ENCODE assay signal across 1 cellular context in the genomic region with DNA sequence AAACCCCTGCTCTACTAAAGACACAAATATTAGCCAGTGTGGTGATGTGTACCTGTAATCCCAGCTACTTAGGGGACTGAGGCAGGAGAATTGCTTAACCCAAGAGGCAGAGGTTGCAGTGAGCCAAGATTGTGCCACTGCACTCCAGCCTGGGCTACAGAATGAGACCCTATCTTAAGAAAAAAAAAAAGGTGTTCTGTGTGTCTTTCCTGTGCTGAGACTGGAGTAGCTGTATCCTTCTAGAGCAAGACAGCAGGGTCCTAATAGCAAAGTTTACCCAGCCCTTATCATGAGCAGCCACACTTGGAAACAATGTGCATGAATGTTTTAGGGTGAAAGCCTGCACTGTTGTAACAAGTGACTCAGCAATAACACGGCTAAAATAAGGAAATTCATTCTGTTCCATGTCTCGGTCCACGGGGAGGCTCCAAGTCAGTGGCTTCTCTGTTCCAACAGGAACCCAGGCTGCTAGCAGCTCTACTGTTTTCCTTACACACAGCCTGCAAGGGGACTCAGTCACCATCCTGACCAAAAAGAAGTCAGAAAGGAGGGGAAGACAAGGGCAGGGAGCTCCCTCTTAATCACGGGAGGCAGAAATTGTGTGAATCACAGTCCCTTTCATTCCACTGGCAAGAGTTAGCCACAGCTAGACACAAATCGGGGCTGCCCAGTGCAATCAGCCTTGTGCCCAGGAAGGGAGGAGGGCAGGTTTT.
A peak's percentile ranks its signal among the peaks of the same experiment; 100 is the strongest.
TF ChIP-seq lines count a peak whose summit lies in the region.

No MANE protein-coding gene starts in this region.

TF ChIP-seq in K562, 482 proteins besides CTCF, POLR2A, EP300 and RAD21 (continued from another document and continues in another):
- TF ChIP-seq, protein P1, sequence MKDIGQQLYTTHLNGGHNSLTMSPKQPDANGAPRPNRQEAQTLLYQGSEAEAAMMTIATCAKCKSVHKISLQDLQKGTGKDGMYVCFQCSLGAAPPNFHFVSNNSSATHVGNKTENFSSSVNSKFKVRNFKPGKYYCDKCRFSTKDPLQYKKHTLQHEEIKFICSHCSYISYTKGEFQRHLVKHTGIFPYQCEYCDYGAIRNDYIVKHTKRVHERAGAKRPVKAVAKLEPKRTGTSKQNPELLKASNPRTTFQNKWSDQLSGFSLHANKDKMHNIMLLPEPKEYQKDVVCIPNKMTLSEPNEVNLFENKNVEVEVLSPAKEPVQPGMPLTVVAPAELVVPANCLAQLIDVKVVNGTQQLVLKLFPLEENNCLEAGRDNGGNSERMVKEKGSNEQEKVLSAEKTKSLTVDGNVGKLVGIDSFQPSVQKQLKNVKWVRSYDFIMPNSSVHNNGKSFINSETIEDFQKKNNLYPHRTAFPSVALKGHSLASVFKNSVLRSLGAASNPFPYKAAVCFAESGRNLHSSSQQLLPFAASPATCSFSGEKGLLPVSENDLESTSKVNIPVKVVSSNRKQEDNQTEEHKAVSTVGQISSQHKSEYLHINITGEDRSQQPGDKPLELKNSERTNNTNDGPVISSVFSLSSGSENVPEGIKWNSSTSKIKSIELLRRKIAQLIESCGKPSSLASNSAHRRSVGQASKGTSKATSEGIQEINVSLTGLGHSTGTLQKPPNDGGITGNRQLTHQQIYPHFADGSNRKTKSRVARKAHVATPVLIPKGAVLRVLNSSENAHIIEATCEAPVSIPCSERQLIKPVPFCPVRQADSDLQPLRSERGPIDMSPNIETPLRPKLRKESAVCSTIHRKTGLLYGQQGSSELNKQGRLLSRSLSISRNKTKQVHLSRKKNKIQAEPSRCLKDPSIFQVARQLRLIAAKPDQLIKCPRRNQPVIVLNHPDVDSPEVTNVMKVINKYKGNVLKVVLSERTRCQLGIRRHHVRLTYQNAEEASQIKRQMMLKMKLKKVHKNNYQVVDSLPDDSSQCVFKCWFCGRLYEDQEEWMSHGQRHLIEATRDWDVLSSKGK (CRISPR knock-in tag; IDR thresholded peaks at IDR 0.05): no peak
- peak; percentile 90; the same call in 1 of the 2 replicates for TF ChIP-seq LEF1 (IDR thresholded peaks at IDR 0.05)
- TF ChIP-seq EGR1 (conservative IDR thresholded peaks at IDR 0.05): no peak
- peak; percentile 70 for TF ChIP-seq SMAD3 (CRISPR knock-in tag; conservative IDR thresholded peaks at IDR 0.05)
- no peak for TF ChIP-seq STAG1 (CRISPR knock-in tag; IDR thresholded peaks at IDR 0.05; ENCODE audit: borderline replicate concordance)
- TF ChIP-seq, protein P2, sequence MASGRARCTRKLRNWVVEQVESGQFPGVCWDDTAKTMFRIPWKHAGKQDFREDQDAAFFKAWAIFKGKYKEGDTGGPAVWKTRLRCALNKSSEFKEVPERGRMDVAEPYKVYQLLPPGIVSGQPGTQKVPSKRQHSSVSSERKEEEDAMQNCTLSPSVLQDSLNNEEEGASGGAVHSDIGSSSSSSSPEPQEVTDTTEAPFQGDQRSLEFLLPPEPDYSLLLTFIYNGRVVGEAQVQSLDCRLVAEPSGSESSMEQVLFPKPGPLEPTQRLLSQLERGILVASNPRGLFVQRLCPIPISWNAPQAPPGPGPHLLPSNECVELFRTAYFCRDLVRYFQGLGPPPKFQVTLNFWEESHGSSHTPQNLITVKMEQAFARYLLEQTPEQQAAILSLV (tag; IDR thresholded peaks at IDR 0.05): no peak
- TF ChIP-seq TEAD4 (IDR thresholded peaks at IDR 0.05; ENCODE audit: low read length): peak; percentile 95
- TF ChIP-seq TEAD4 (CRISPR knock-in tag; IDR thresholded peaks at IDR 0.05; ENCODE audit: borderline replicate concordance): no peak
- peak; percentile 81; the same call in 1 of the 2 replicates for TF ChIP-seq CTBP1 (IDR thresholded peaks at IDR 0.05; ENCODE audit: borderline replicate concordance)
- TF ChIP-seq PURB (CRISPR knock-in tag; IDR thresholded peaks at IDR 0.05; ENCODE audit: low read depth): no peak
- TF ChIP-seq SMARCB1 (IDR thresholded peaks at IDR 0.05; ENCODE audit: insufficient read length, low read depth): peak; percentile 6
- no peak for TF ChIP-seq ATF1 (CRISPR knock-in tag; IDR thresholded peaks at IDR 0.05)
- TF ChIP-seq ATF1 (tag; IDR thresholded peaks at IDR 0.05): peak; percentile 36
- no peak for TF ChIP-seq IRF2 (CRISPR knock-in tag; IDR thresholded peaks at IDR 0.05)
- no peak for TF ChIP-seq JUNB (CRISPR knock-in tag; conservative IDR thresholded peaks at IDR 0.05)
- TF ChIP-seq ZNF347 (CRISPR knock-in tag; IDR thresholded peaks at IDR 0.05; ENCODE audit: low read depth): no peak
- TF ChIP-seq, protein P3, sequence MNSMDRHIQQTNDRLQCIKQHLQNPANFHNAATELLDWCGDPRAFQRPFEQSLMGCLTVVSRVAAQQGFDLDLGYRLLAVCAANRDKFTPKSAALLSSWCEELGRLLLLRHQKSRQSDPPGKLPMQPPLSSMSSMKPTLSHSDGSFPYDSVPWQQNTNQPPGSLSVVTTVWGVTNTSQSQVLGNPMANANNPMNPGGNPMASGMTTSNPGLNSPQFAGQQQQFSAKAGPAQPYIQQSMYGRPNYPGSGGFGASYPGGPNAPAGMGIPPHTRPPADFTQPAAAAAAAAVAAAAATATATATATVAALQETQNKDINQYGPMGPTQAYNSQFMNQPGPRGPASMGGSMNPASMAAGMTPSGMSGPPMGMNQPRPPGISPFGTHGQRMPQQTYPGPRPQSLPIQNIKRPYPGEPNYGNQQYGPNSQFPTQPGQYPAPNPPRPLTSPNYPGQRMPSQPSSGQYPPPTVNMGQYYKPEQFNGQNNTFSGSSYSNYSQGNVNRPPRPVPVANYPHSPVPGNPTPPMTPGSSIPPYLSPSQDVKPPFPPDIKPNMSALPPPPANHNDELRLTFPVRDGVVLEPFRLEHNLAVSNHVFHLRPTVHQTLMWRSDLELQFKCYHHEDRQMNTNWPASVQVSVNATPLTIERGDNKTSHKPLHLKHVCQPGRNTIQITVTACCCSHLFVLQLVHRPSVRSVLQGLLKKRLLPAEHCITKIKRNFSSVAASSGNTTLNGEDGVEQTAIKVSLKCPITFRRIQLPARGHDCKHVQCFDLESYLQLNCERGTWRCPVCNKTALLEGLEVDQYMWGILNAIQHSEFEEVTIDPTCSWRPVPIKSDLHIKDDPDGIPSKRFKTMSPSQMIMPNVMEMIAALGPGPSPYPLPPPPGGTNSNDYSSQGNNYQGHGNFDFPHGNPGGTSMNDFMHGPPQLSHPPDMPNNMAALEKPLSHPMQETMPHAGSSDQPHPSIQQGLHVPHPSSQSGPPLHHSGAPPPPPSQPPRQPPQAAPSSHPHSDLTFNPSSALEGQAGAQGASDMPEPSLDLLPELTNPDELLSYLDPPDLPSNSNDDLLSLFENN (IDR thresholded peaks at IDR 0.05; ENCODE audit: low read depth in 2 of 2, low read length in 2 of 2): peak in 1 of 2 experiments; percentile 86; a peak in 2 of 4 replicates
- TF ChIP-seq, protein P4, sequence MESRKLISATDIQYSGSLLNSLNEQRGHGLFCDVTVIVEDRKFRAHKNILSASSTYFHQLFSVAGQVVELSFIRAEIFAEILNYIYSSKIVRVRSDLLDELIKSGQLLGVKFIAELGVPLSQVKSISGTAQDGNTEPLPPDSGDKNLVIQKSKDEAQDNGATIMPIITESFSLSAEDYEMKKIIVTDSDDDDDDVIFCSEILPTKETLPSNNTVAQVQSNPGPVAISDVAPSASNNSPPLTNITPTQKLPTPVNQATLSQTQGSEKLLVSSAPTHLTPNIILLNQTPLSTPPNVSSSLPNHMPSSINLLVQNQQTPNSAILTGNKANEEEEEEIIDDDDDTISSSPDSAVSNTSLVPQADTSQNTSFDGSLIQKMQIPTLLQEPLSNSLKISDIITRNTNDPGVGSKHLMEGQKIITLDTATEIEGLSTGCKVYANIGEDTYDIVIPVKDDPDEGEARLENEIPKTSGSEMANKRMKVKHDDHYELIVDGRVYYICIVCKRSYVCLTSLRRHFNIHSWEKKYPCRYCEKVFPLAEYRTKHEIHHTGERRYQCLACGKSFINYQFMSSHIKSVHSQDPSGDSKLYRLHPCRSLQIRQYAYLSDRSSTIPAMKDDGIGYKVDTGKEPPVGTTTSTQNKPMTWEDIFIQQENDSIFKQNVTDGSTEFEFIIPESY (CRISPR knock-in tag; IDR thresholded peaks at IDR 0.05): no peak
- TF ChIP-seq, protein P5, sequence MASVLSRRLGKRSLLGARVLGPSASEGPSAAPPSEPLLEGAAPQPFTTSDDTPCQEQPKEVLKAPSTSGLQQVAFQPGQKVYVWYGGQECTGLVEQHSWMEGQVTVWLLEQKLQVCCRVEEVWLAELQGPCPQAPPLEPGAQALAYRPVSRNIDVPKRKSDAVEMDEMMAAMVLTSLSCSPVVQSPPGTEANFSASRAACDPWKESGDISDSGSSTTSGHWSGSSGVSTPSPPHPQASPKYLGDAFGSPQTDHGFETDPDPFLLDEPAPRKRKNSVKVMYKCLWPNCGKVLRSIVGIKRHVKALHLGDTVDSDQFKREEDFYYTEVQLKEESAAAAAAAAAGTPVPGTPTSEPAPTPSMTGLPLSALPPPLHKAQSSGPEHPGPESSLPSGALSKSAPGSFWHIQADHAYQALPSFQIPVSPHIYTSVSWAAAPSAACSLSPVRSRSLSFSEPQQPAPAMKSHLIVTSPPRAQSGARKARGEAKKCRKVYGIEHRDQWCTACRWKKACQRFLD (CRISPR knock-in tag; IDR thresholded peaks at IDR 0.05): no peak
- TF ChIP-seq, protein P6, sequence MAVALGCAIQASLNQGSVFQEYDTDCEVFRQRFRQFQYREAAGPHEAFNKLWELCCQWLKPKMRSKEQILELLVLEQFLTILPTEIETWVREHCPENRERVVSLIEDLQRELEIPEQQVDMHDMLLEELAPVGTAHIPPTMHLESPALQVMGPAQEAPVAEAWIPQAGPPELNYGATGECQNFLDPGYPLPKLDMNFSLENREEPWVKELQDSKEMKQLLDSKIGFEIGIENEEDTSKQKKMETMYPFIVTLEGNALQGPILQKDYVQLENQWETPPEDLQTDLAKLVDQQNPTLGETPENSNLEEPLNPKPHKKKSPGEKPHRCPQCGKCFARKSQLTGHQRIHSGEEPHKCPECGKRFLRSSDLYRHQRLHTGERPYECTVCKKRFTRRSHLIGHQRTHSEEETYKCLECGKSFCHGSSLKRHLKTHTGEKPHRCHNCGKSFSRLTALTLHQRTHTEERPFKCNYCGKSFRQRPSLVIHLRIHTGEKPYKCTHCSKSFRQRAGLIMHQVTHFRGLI (CRISPR knock-in tag; IDR thresholded peaks at IDR 0.05): no peak
- peak; percentile 100 for TF ChIP-seq NFE2 (IDR thresholded peaks at IDR 0.05; ENCODE audit: low read depth)
- TF ChIP-seq HNRNPL (IDR thresholded peaks at IDR 0.05; ENCODE audit: low read depth, low read length): no peak
- TF ChIP-seq COPS2 (conservative IDR thresholded peaks at IDR 0.05): no peak
- peak in 1 of 2 experiments; percentile 30; a peak in 2 of 4 replicates for TF ChIP-seq MAZ (CRISPR knock-in tag; conservative IDR thresholded peaks at IDR 0.05 in 1 of 2, IDR thresholded peaks at IDR 0.05 in 1 of 2)
- TF ChIP-seq, protein P7, sequence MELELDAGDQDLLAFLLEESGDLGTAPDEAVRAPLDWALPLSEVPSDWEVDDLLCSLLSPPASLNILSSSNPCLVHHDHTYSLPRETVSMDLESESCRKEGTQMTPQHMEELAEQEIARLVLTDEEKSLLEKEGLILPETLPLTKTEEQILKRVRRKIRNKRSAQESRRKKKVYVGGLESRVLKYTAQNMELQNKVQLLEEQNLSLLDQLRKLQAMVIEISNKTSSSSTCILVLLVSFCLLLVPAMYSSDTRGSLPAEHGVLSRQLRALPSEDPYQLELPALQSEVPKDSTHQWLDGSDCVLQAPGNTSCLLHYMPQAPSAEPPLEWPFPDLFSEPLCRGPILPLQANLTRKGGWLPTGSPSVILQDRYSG (tag; conservative IDR thresholded peaks at IDR 0.05; ENCODE audit: low read depth): no peak
- no peak for TF ChIP-seq CCAR2 (IDR thresholded peaks at IDR 0.05; ENCODE audit: low read depth, low read length)
- TF ChIP-seq, protein P8, sequence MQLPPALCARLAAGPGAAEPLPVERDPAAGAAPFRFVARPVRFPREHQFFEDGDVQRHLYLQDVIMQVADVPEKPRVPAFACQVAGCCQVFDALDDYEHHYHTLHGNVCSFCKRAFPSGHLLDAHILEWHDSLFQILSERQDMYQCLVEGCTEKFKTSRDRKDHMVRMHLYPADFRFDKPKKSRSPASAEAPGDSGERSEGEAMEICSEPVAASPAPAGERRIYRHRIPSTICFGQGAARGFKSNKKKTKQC (CRISPR knock-in tag; IDR thresholded peaks at IDR 0.05): no peak
- no peak for TF ChIP-seq ERF (CRISPR knock-in tag; IDR thresholded peaks at IDR 0.05)
- TF ChIP-seq, protein P9, sequence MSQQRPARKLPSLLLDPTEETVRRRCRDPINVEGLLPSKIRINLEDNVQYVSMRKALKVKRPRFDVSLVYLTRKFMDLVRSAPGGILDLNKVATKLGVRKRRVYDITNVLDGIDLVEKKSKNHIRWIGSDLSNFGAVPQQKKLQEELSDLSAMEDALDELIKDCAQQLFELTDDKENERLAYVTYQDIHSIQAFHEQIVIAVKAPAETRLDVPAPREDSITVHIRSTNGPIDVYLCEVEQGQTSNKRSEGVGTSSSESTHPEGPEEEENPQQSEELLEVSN (IDR thresholded peaks at IDR 0.05; ENCODE audit: borderline replicate concordance in 1 of 2, extremely low read depth in 1 of 2, insufficient read depth in 1 of 2, insufficient read length in 1 of 2, low read depth in 1 of 2, low read length in 1 of 2, poor library complexity in 1 of 2, severe bottlenecking in 1 of 2): no peak
- no peak for TF ChIP-seq RHOXF2B (CRISPR knock-in tag; conservative IDR thresholded peaks at IDR 0.05)
- no peak for TF ChIP-seq KAT8 (IDR thresholded peaks at IDR 0.05; ENCODE audit: low read depth)
- TF ChIP-seq ZNF77 (CRISPR knock-in tag; IDR thresholded peaks at IDR 0.05): no peak
- no peak for TF ChIP-seq CHD2 (IDR thresholded peaks at IDR 0.05; ENCODE audit: low read depth, low read length)
- TF ChIP-seq PML (IDR thresholded peaks at IDR 0.05; ENCODE audit: low read length): peak; percentile 83
- TF ChIP-seq THRAP3 (IDR thresholded peaks at IDR 0.05; ENCODE audit: borderline replicate concordance): no peak
- TF ChIP-seq PTBP1 (IDR thresholded peaks at IDR 0.05; ENCODE audit: low read depth, low read length): no peak
- peak; percentile 90 for TF ChIP-seq HDAC2 (IDR thresholded peaks at IDR 0.05)
- TF ChIP-seq, protein P10, sequence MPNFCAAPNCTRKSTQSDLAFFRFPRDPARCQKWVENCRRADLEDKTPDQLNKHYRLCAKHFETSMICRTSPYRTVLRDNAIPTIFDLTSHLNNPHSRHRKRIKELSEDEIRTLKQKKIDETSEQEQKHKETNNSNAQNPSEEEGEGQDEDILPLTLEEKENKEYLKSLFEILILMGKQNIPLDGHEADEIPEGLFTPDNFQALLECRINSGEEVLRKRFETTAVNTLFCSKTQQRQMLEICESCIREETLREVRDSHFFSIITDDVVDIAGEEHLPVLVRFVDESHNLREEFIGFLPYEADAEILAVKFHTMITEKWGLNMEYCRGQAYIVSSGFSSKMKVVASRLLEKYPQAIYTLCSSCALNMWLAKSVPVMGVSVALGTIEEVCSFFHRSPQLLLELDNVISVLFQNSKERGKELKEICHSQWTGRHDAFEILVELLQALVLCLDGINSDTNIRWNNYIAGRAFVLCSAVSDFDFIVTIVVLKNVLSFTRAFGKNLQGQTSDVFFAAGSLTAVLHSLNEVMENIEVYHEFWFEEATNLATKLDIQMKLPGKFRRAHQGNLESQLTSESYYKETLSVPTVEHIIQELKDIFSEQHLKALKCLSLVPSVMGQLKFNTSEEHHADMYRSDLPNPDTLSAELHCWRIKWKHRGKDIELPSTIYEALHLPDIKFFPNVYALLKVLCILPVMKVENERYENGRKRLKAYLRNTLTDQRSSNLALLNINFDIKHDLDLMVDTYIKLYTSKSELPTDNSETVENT (CRISPR knock-in tag; IDR thresholded peaks at IDR 0.05): no peak
- TF ChIP-seq ILK (tag; IDR thresholded peaks at IDR 0.05; ENCODE audit: borderline replicate concordance, low read depth): no peak
- no peak for TF ChIP-seq MED1 (CRISPR knock-in tag; IDR thresholded peaks at IDR 0.05; ENCODE audit: borderline replicate concordance)
- no peak for TF ChIP-seq PRMT5 (CRISPR knock-in tag; IDR thresholded peaks at IDR 0.05)
- TF ChIP-seq ZNF717 (CRISPR knock-in tag; IDR thresholded peaks at IDR 0.05): no peak
- TF ChIP-seq RNF2 (IDR thresholded peaks at IDR 0.05): peak; percentile 64; the same call in 1 of the 2 replicates
- TF ChIP-seq NR2C2 (CRISPR knock-in tag; IDR thresholded peaks at IDR 0.05): no peak
- 0 out of 2 replicates have a peak, but pooled peaks have one; percentile 46 for TF ChIP-seq NR2C2 (tag; IDR thresholded peaks at IDR 0.05)
